In the genomic region with DNA sequence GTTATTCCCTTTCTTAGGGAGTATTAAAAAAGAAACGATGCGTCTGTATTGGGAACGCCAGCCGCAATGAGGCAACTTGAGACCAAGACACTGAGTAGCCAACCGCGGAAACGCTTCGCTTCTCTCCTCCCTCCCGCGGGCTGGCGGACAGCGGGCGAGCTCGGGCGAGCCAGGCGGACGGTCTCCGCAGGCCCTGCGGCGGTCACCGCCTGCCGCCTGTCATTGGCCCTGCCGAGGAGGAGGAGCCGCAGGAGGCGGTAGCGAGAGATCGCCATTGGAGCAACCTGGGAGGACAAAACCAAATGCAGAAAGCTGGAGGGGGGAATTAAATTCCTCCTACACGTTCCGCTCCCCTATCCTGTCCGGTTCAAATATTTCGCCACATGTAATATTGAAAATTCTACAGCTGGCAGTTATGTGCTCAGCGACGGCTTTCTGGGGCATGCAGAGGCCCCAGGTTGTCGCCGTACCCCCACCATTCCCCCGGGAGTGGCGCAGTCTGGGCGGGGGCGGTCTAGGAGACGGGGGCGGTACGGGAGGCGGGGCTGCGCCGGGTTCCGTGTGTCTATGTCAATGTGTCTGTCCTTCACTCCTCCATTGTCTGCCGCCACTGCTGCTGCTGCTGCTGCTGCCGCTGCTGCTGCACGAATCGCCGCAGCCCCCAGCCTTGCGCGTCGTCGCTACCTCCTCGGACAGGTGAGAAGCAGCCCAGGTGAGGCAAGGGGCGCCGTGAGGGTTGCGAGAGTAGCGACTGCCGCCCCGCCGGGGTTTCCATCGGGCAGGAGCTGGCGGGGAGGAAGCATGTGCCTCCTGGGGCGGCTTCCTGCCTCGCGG, we compare ENCODE assay signal across 1 cellular context.
TF ChIP-seq lines count a peak whose summit lies in the region.

ANKMY2 (minus strand) TSS at position 162 of the 834 bp plus-strand sequence. CDS start 181 bp downstream, outside the sequence.
BZW2 (plus strand) TSS at position 589 of the 834 bp plus-strand sequence. CDS start 19,263 bp downstream, outside the sequence.

TF ChIP-seq in HepG2, 621 proteins besides CTCF, POLR2A, EP300 and RAD21 (continued from another document and continues in another):
- TF ChIP-seq, protein P1, sequence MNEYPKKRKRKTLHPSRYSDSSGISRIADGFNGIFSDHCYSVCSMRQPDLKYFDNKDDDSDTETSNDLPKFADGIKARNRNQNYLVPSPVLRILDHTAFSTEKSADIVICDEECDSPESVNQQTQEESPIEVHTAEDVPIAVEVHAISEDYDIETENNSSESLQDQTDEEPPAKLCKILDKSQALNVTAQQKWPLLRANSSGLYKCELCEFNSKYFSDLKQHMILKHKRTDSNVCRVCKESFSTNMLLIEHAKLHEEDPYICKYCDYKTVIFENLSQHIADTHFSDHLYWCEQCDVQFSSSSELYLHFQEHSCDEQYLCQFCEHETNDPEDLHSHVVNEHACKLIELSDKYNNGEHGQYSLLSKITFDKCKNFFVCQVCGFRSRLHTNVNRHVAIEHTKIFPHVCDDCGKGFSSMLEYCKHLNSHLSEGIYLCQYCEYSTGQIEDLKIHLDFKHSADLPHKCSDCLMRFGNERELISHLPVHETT (CRISPR knock-in tag; conservative IDR thresholded peaks at IDR 0.05), result peak; percentile 70; the same call in 1 of the 2 replicates
- TF ChIP-seq, protein P2, sequence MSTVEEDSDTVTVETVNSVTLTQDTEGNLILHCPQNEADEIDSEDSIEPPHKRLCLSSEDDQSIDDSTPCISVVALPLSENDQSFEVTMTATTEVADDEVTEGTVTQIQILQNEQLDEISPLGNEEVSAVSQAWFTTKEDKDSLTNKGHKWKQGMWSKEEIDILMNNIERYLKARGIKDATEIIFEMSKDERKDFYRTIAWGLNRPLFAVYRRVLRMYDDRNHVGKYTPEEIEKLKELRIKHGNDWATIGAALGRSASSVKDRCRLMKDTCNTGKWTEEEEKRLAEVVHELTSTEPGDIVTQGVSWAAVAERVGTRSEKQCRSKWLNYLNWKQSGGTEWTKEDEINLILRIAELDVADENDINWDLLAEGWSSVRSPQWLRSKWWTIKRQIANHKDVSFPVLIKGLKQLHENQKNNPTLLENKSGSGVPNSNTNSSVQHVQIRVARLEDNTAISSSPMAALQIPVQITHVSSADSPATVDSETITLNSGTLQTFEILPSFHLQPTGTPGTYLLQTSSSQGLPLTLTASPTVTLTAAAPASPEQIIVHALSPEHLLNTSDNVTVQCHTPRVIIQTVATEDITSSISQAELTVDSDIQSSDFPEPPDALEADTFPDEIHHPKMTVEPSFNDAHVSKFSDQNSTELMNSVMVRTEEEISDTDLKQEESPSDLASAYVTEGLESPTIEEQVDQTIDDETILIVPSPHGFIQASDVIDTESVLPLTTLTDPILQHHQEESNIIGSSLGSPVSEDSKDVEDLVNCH (CRISPR knock-in tag; IDR thresholded peaks at IDR 0.05), result no peak
- TF ChIP-seq EED (CRISPR knock-in tag; IDR thresholded peaks at IDR 0.05) (peak; percentile 92), ZIK1 (CRISPR knock-in tag; IDR thresholded peaks at IDR 0.05; ENCODE audit: borderline replicate concordance, low read depth) (no peak), ZNF232 (CRISPR knock-in tag; IDR thresholded peaks at IDR 0.05; ENCODE audit: borderline replicate concordance) (peak; percentile 44; the same call in 1 of the 2 replicates), ZBTB14 (CRISPR knock-in tag; IDR thresholded peaks at IDR 0.05) (no peak; the same call in 1 of the 2 replicates), SOX13 (IDR thresholded peaks at IDR 0.05) (no peak; the same call in 1 of the 2 replicates), SOX13 (CRISPR knock-in tag; conservative IDR thresholded peaks at IDR 0.05 in 1 of 2, IDR thresholded peaks at IDR 0.05 in 1 of 2) (peak in 1 of 2 experiments; percentile 57; a peak in 2 of 4 replicates), ZNF777 (CRISPR knock-in tag; IDR thresholded peaks at IDR 0.05) (peak; percentile 60; the same call in 1 of the 2 replicates), MTA3 (CRISPR knock-in tag; IDR thresholded peaks at IDR 0.05) (no peak), ZNF597 (CRISPR knock-in tag; IDR thresholded peaks at IDR 0.05) (peak; percentile 80; the same call in 1 of the 2 replicates), KDM3A (CRISPR knock-in tag; IDR thresholded peaks at IDR 0.05; ENCODE audit: low read depth) (peak; percentile 79), SIN3B (IDR thresholded peaks at IDR 0.05; ENCODE audit: low read length) (no peak), SMYD3 (CRISPR knock-in tag; IDR thresholded peaks at IDR 0.05) (no peak), DPF2 (CRISPR knock-in tag; IDR thresholded peaks at IDR 0.05; ENCODE audit: borderline replicate concordance, low read depth) (no peak), SRF (IDR thresholded peaks at IDR 0.05; ENCODE audit: low read depth, low read length) (no peak), USF2 (IDR thresholded peaks at IDR 0.05; ENCODE audit: low read depth, low read length) (no peak), USF2 (CRISPR knock-in tag; IDR thresholded peaks at IDR 0.05; ENCODE audit: borderline replicate concordance) (no peak), ZNF766 (CRISPR knock-in tag; IDR thresholded peaks at IDR 0.05; ENCODE audit: borderline replicate concordance) (peak; percentile 10; the same call in 1 of the 2 replicates), NR1H2 (CRISPR knock-in tag; IDR thresholded peaks at IDR 0.05; ENCODE audit: borderline replicate concordance, low read depth) (peak; percentile 78; the same call in 1 of the 2 replicates), MTF1 (CRISPR knock-in tag; IDR thresholded peaks at IDR 0.05) (no peak), MYC (CRISPR knock-in tag; IDR thresholded peaks at IDR 0.05; ENCODE audit: borderline replicate concordance) (peak; percentile 95), HOXD1 (CRISPR knock-in tag; IDR thresholded peaks at IDR 0.05) (0 out of 2 replicates have a peak, but pooled peaks have one; percentile 59), PCBP2 (optimal IDR thresholded peaks at IDR 0.05; ENCODE audit: low read depth, low read length, poor library complexity, severe bottlenecking) (no peak), ZNF136 (CRISPR knock-in tag; IDR thresholded peaks at IDR 0.05; ENCODE audit: low read depth) (no peak; the same call in 1 of the 2 replicates), ZKSCAN5 (CRISPR knock-in tag; IDR thresholded peaks at IDR 0.05) (no peak), ZNF687 (CRISPR knock-in tag; IDR thresholded peaks at IDR 0.05) (peak; percentile 74), CCDC6 (CRISPR knock-in tag; IDR thresholded peaks at IDR 0.05) (peak; percentile 91), ZFP37 (CRISPR knock-in tag; IDR thresholded peaks at IDR 0.05; ENCODE audit: borderline replicate concordance) (no peak), HINFP (CRISPR knock-in tag; IDR thresholded peaks at IDR 0.05; ENCODE audit: low read depth) (no peak)
- TF ChIP-seq, protein P3, sequence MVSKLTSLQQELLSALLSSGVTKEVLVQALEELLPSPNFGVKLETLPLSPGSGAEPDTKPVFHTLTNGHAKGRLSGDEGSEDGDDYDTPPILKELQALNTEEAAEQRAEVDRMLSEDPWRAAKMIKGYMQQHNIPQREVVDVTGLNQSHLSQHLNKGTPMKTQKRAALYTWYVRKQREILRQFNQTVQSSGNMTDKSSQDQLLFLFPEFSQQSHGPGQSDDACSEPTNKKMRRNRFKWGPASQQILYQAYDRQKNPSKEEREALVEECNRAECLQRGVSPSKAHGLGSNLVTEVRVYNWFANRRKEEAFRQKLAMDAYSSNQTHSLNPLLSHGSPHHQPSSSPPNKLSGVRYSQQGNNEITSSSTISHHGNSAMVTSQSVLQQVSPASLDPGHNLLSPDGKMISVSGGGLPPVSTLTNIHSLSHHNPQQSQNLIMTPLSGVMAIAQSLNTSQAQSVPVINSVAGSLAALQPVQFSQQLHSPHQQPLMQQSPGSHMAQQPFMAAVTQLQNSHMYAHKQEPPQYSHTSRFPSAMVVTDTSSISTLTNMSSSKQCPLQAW (CRISPR knock-in tag; IDR thresholded peaks at IDR 0.05), result peak; percentile 29; the same call in 1 of the 2 replicates
- TF ChIP-seq, protein P4, sequence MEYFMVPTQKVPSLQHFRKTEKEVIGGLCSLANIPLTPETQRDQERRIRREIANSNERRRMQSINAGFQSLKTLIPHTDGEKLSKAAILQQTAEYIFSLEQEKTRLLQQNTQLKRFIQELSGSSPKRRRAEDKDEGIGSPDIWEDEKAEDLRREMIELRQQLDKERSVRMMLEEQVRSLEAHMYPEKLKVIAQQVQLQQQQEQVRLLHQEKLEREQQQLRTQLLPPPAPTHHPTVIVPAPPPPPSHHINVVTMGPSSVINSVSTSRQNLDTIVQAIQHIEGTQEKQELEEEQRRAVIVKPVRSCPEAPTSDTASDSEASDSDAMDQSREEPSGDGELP (IDR thresholded peaks at IDR 0.05; ENCODE audit: borderline replicate concordance, low read depth), result no peak; the same call in 1 of the 2 replicates
- TF ChIP-seq, protein P5, sequence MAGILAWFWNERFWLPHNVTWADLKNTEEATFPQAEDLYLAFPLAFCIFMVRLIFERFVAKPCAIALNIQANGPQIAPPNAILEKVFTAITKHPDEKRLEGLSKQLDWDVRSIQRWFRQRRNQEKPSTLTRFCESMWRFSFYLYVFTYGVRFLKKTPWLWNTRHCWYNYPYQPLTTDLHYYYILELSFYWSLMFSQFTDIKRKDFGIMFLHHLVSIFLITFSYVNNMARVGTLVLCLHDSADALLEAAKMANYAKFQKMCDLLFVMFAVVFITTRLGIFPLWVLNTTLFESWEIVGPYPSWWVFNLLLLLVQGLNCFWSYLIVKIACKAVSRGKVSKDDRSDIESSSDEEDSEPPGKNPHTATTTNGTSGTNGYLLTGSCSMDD (CRISPR knock-in tag; IDR thresholded peaks at IDR 0.05), result no peak
